Comparison of ENCODE assay signal across 29 cellular contexts in the genomic region with DNA sequence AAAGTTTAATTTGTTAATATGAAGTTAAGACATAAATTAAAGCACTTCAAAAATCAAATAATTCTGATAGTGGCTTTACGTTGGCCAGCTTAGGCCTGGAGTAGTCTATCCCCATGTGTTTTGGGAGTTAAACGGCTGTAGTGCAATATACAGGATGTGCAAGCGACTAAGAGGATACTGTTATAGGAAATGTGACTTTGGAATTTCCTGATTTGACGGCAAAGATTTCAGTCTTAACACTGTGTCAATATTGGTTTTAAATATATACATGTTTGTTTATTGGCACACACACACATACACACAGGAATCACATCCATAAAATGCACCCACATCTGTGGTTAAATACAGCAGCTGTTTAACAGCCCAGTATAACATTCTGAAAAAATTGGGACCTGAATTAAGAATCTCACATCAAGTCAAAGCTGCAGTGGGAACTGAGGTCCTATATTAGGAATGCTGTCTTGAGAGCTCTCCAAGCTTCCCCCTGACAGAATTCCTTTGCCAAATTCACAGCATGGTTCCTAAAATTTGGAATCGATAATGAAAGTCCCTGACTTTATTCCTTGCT.
"Had no signal": no experiment of that assay in that cellular context is flagged by ENCODE, and none has a peak within 500 bp of the region (broad histone marks: within the 10 kb centered on the region; RNA-seq: fewer than 3 reads in every experiment).

No MANE protein-coding gene starts in this region.

- H3K36me3 Mint-ChIP-seq: activated CD8-positive, alpha-beta memory T cell treated with anti-CD3 and anti-CD28 coated beads, Interleukin-2, amount 10 ng/mL, durations not matched to agents 7 days and 5 days; activated naive CD4-positive, alpha-beta T cell treated with anti-CD3 and anti-CD28 coated beads, Interleukin-2, amount 50 U/mL, for 72 hours; brain had no signal

- ATAC-seq: activated CD8-positive, alpha-beta memory T cell treated with anti-CD3 and anti-CD28 coated beads, Interleukin-2, amount 10 ng/mL, durations not matched to agents 7 days and 5 days; activated naive CD4-positive, alpha-beta T cell treated with anti-CD3 and anti-CD28 coated beads, Interleukin-2, amount 50 U/mL, for 72 hours; activated naive CD8-positive, alpha-beta T cell treated with anti-CD3 and anti-CD28 coated beads, Interleukin-2, amount 50 U/mL, for 24 hours; SK-N-SH treated with all-trans-retinoic acid at 6 μM for 48 hours had no signal

- H3K27ac Mint-ChIP-seq: activated CD4-positive, alpha-beta T cell treated with anti-CD3 and anti-CD28 coated beads, Interleukin-2, amount 10 ng/mL, durations not matched to agents 24 days and 14 days; activated CD8-positive, alpha-beta memory T cell treated with anti-CD3 and anti-CD28 coated beads, Interleukin-2, amount 10 ng/mL, durations not matched to agents 7 days and 5 days; activated naive CD4-positive, alpha-beta T cell treated with anti-CD3 and anti-CD28 coated beads, Interleukin-2, amount 50 U/mL, for 72 hours; activated naive CD8-positive, alpha-beta T cell treated with anti-CD3 and anti-CD28 coated beads, Interleukin-2, amount 50 U/mL, for 24 hours; activated T-cell treated with anti-CD3 and anti-CD28 coated beads, Interleukin-2, amount 50 U/mL, for 24 hours; activated T-helper 1 cell treated with anti-CD3 and anti-CD28 coated beads, Interleukin-12 subunit alpha, Interleukin-12 subunit beta, Interleukin-2, Interleukin-4 antibody, amounts not matched to agents 30 ng/mL and 10 ng/mL and 1 ng/mL, durations not matched to agents 14 hours and 24 hours and 36 hours; T-helper 1 cell treated with Interleukin-12 subunit alpha and Interleukin-12 subunit beta and Interleukin-4 antibody, amounts not matched to agents 30 μg/mL and 1 μg/mL, for 36 hours had no signal

- H3K9me3 Mint-ChIP-seq: activated CD4-positive, alpha-beta T cell treated with anti-CD3 and anti-CD28 coated beads, Interleukin-2, amount 10 ng/mL, durations not matched to agents 24 days and 14 days; activated naive CD8-positive, alpha-beta T cell treated with anti-CD3 and anti-CD28 coated beads, Interleukin-2, amount 50 U/mL, for 24 hours; activated T-cell treated with anti-CD3 and anti-CD28 coated beads, Interleukin-2, amount 50 U/mL, for 24 hours; activated T-helper 1 cell treated with anti-CD3 and anti-CD28 coated beads, Interleukin-12 subunit alpha, Interleukin-12 subunit beta, Interleukin-2, Interleukin-4 antibody, amounts not matched to agents 30 ng/mL and 10 ng/mL and 1 ng/mL, durations not matched to agents 14 hours and 24 hours and 36 hours; T-helper 1 cell treated with Interleukin-12 subunit alpha and Interleukin-12 subunit beta and Interleukin-4 antibody, amounts not matched to agents 30 μg/mL and 1 μg/mL, for 36 hours had no signal

- H3K36me3 ChIP-seq: ascending aorta, cardiac muscle cell, SJSA1 had no signal

- H3K4me1 Mint-ChIP-seq: activated CD4-positive, alpha-beta T cell treated with anti-CD3 and anti-CD28 coated beads, Interleukin-2, amount 10 ng/mL, durations not matched to agents 24 days and 14 days; activated CD8-positive, alpha-beta memory T cell treated with anti-CD3 and anti-CD28 coated beads, Interleukin-2, amount 10 ng/mL, durations not matched to agents 7 days and 5 days had no signal

- H3K4me3 ChIP-seq: ascending aorta, cardiac muscle cell, SJSA1 had no signal

- H3K27ac ChIP-seq: ascending aorta, cardiac muscle cell, SJSA1 had no signal

- H3K27me3 ChIP-seq: ascending aorta, cardiac muscle cell, SJSA1 had no signal

- DNase-seq: activated CD4-positive, alpha-beta T cell treated with anti-CD3 and anti-CD28 coated beads for 1 hour; activated CD4-positive, alpha-beta T cell treated with anti-CD3 and anti-CD28 coated beads, Interleukin-2, amount 10 ng/mL, durations not matched to agents 24 days and 14 days; activated CD4-positive, alpha-beta T cell treated with anti-CD3 and anti-CD28 coated beads, Interleukin-2, amount 50 U/mL, for 48 hours; activated CD8-positive, alpha-beta memory T cell treated with anti-CD3 and anti-CD28 coated beads, Interleukin-2, amount 10 ng/mL, durations not matched to agents 7 days and 5 days; activated effector memory CD4-positive, alpha-beta T cell treated with Interleukin-2 at 50 U/mL for 16 hours; activated naive CD4-positive, alpha-beta T cell; activated naive CD8-positive, alpha-beta T cell treated with anti-CD3 and anti-CD28 coated beads, Interleukin-2, amount 50 U/mL, for 24 hours; activated T-cell treated with anti-CD3 and anti-CD28 coated beads, Interleukin-2, amount 50 U/mL, for 24 hours; amniotic stem cell; Kasumi-1; KBM-7; NCI-H1048; NCI-H1417; NCI-H1930; NCI-H2171 treated with DMSO at 0.1 percent for 48 hours; NCI-H226; NCI-H510A; NCI-H526 treated with DMSO at 0.1 percent for 48 hours; NCI-H82; SHP77; SW 1271 had no signal

- H3K4me3 Mint-ChIP-seq: activated CD4-positive, alpha-beta T cell treated with anti-CD3 and anti-CD28 coated beads, Interleukin-2, amount 10 ng/mL, durations not matched to agents 24 days and 14 days; activated CD8-positive, alpha-beta memory T cell treated with anti-CD3 and anti-CD28 coated beads, Interleukin-2, amount 10 ng/mL, durations not matched to agents 7 days and 5 days; activated naive CD8-positive, alpha-beta T cell treated with anti-CD3 and anti-CD28 coated beads, Interleukin-2, amount 50 U/mL, for 24 hours; activated T-cell treated with anti-CD3 and anti-CD28 coated beads, Interleukin-2, amount 50 U/mL, for 24 hours; activated T-helper 1 cell treated with anti-CD3 and anti-CD28 coated beads, Interleukin-12 subunit alpha, Interleukin-12 subunit beta, Interleukin-2, Interleukin-4 antibody, amounts not matched to agents 30 ng/mL and 10 ng/mL and 1 ng/mL, durations not matched to agents 14 hours and 24 hours and 36 hours; T-helper 1 cell treated with Interleukin-12 subunit alpha and Interleukin-12 subunit beta and Interleukin-4 antibody, amounts not matched to agents 30 μg/mL and 1 μg/mL, for 36 hours had no signal

- H3K9me3 ChIP-seq: ascending aorta, SJSA1 had no signal

- H3K4me1 ChIP-seq: ascending aorta had no signal

- H3K27me3 Mint-ChIP-seq: activated CD4-positive, alpha-beta T cell treated with anti-CD3 and anti-CD28 coated beads, Interleukin-2, amount 10 ng/mL, durations not matched to agents 24 days and 14 days; activated CD8-positive, alpha-beta memory T cell treated with anti-CD3 and anti-CD28 coated beads, Interleukin-2, amount 10 ng/mL, durations not matched to agents 7 days and 5 days; activated naive CD8-positive, alpha-beta T cell treated with anti-CD3 and anti-CD28 coated beads, Interleukin-2, amount 50 U/mL, for 24 hours; activated T-cell treated with anti-CD3 and anti-CD28 coated beads, Interleukin-2, amount 50 U/mL, for 24 hours; brain had no signal
